In the genomic region with DNA sequence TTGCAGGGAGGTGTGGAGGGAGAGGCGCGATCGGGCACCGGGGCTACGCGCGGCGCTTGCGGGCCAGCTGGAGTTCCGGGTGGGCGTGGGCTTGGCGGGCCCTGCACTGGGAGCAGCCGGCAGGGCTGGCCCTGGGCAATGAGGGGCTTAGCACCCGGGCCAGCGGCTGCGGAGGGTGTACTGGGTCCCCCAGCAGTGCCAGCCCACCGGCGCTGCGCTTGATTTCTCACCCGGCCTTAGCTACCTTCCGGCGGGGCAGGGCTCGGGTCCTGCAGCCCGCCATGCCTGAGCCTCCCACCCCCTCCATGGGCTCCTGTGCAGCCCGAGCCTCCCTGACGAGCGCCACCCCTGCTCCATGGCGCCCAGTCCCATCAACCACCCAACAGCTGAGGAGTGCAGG, we compare ENCODE assay signal across 4 cellular contexts. TPM values are rescaled to one million over a fixed set of nuclear protein-coding genes. Genes with fewer than 3 reads are reported as not detected.
"Had no signal": no experiment of that assay in that cellular context is flagged by ENCODE, and none has a peak within 500 bp of the region (broad histone marks: within the 10 kb centered on the region; RNA-seq: fewer than 3 reads in every experiment).

No MANE protein-coding gene starts in this region.

RNA-seq across cellular contexts. Expression of gene LEFTY2, which starts 28.7 kb away (rescaled TPM):
- total RNA-seq: naive thymus-derived CD4-positive, alpha-beta T cell; natural killer cell; renal cortical epithelial cell had no signal
- polyA plus RNA-seq: neural cell had no signal
